In the genomic region with DNA sequence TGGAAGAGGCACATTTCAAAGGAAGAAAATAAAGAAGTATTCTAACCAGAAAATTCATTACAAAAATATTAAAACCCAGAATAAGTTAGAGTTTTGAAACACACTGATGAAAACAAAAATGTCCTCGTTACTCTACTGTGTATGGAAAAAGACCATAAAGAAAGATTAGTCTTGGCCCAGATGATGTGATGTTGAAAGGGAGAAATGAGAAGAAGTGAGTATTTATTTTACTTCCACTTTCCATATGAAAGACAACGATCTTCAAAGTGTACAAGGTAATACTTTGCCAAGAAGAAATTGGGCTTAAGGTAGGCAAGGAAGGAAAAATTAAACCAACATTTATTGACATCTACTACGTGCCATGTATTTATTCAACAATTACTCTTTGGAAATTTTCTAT, we compare ENCODE assay signal across 17 cellular contexts. TPM values are rescaled to one million over a fixed set of nuclear protein-coding genes. Genes with fewer than 3 reads are reported as not detected.
DNase-seq lines count a peak whose midpoint lies in the region; ATAC-seq, FAIRE-seq and TF ChIP-seq lines count a peak whose summit lies in the region.
"Had no signal": no experiment of that assay in that cellular context is flagged by ENCODE, and none has a peak within 500 bp of the region (broad histone marks: within the 10 kb centered on the region; RNA-seq: fewer than 3 reads in every experiment).

No MANE protein-coding gene starts in this region.

- H3K4me2 ChIP-seq in osteoblast (ENCODE audit: insufficient read depth, low read length) = no peak overlapping the region

- TF ChIP-seq CTCF in CD8-positive, alpha-beta T cell (IDR thresholded peaks at IDR 0.05) = no peak
- TF ChIP-seq CTCF in osteoblast (IDR thresholded peaks at IDR 0.05; ENCODE audit: extremely low read depth, low read depth, low read length) = no peak

- ATAC-seq in CD8-positive, alpha-beta T cell = no peak
- peak; percentile 65 for ATAC-seq in HG02885 (IDR thresholded peaks at IDR 0.05; ENCODE audit: poor library complexity, unreplicated experiment)

- H2AFZ ChIP-seq in ACC112 (ENCODE audit: low read length, unreplicated experiment) = peak overlapping the region; percentile 55
- H2AFZ ChIP-seq in osteoblast (ENCODE audit: low read length) = no peak overlapping the region

- H3K4me1 ChIP-seq in ACC112 (ENCODE audit: control insufficient read depth, insufficient read depth, low read length, unreplicated experiment) = no peaks in the 10 kb centered on the region
- H3K4me1 ChIP-seq in CD8-positive, alpha-beta T cell (ENCODE audit: insufficient read depth, low read length) = no peaks in the 10 kb centered on the region
- no peaks in the 10 kb centered on the region for H3K4me1 ChIP-seq in osteoblast (ENCODE audit: insufficient read depth, low read length)

- H4K20me1 ChIP-seq in osteoblast (ENCODE audit: insufficient read depth, low read length) = no peaks in the 10 kb centered on the region

- H3K36me3 ChIP-seq in ACC112 (ENCODE audit: insufficient read depth, low read length) (no peaks in the 10 kb centered on the region), osteoblast (ENCODE audit: insufficient read depth, low read length) (no peaks in the 10 kb centered on the region)
- no peaks in the 10 kb centered on the region for H3K36me3 ChIP-seq in CD8-positive, alpha-beta T cell (ENCODE audit: insufficient read depth, low read length)

- no peaks in the 10 kb centered on the region for H3K9me3 Mint-ChIP-seq in CD8-positive, alpha-beta T cell
- peaks cover 3% of the 10 kb centered on the region for H3K9me3 Mint-ChIP-seq in T-helper 2 cell treated with Interferon-gamma antibody and Interleukin-4, amounts not matched to agents 5 μg/mL and 100 μg/mL, for 36 hours

- POLR2A ChIA-PET in CD8-positive, alpha-beta T cell (lab: Charles Lee) = no interaction called here

- no peaks in the 10 kb centered on the region for H3K27me3 Mint-ChIP-seq in CD8-positive, alpha-beta T cell (ENCODE audit: low read depth)
- H3K27me3 Mint-ChIP-seq in T-helper 2 cell treated with Interferon-gamma antibody and Interleukin-4, amounts not matched to agents 5 μg/mL and 100 μg/mL, for 36 hours (ENCODE audit: low read depth) = peaks cover 3% of the 10 kb centered on the region

- H3K27ac Mint-ChIP-seq in CD8-positive, alpha-beta T cell = no peak overlapping the region
- no peak overlapping the region for H3K27ac Mint-ChIP-seq in T-helper 2 cell treated with Interferon-gamma antibody and Interleukin-4, amounts not matched to agents 5 μg/mL and 100 μg/mL, for 36 hours
- H3K27ac Mint-ChIP-seq: activated T-helper 1 cell treated with anti-CD3 and anti-CD28 coated beads, Interleukin-12 subunit alpha, Interleukin-12 subunit beta, Interleukin-2, Interleukin-4 antibody, amounts not matched to agents 30 ng/mL and 10 ng/mL and 1 ng/mL, durations not matched to agents 14 hours and 24 hours and 36 hours had no signal

- no peaks in the 10 kb centered on the region for H3K36me3 Mint-ChIP-seq in CD8-positive, alpha-beta T cell
- no peaks in the 10 kb centered on the region for H3K36me3 Mint-ChIP-seq in T-helper 2 cell treated with Interferon-gamma antibody and Interleukin-4, amounts not matched to agents 5 μg/mL and 100 μg/mL, for 36 hours (ENCODE audit: low read depth)

- CTCF ChIA-PET in CD8-positive, alpha-beta T cell (lab: Charles Lee) = no interaction called here

- H3K27ac ChIP-seq in ACC112 (ENCODE audit: low read depth, low read length) (no peak overlapping the region), osteoblast (ENCODE audit: low read depth, low read length) (no peak overlapping the region)
- no peak overlapping the region for H3K27ac ChIP-seq in CD8-positive, alpha-beta T cell (ENCODE audit: low read depth, low read length)

- H3K4me3 ChIP-seq in ACC112 (ENCODE audit: low read depth, low read length) (peak overlapping the region; percentile 56; the same call in 1 of the 2 replicates), osteoblast (ENCODE audit: insufficient read depth, low read length) (no peak overlapping the region)
- H3K4me3 ChIP-seq in CD8-positive, alpha-beta T cell (ENCODE audit: low read depth, low read length) = no peak overlapping the region

- H3K9me3 ChIP-seq in CD8-positive, alpha-beta T cell (ENCODE audit: low read length) = no peaks in the 10 kb centered on the region
- no peaks in the 10 kb centered on the region for H3K9me3 ChIP-seq in osteoblast (ENCODE audit: low read depth, low read length)

- H3K4me3 Mint-ChIP-seq in CD8-positive, alpha-beta T cell = peak overlapping the region; percentile 5
- peak overlapping the region; percentile 3 for H3K4me3 Mint-ChIP-seq in T-helper 2 cell treated with Interferon-gamma antibody and Interleukin-4, amounts not matched to agents 5 μg/mL and 100 μg/mL, for 36 hours
- H3K4me3 Mint-ChIP-seq: activated T-helper 1 cell treated with anti-CD3 and anti-CD28 coated beads, Interleukin-12 subunit alpha, Interleukin-12 subunit beta, Interleukin-2, Interleukin-4 antibody, amounts not matched to agents 30 ng/mL and 10 ng/mL and 1 ng/mL, durations not matched to agents 14 hours and 24 hours and 36 hours had no signal

- intact Hi-C loops in CD8-positive, alpha-beta T cell (cut with DNase I, micrococcal nuclease) = no loop called here

- no peak for DNase-seq in CD8-positive, alpha-beta T cell
- no peak for DNase-seq in T-helper 2 cell treated with Interferon-gamma antibody and Interleukin-4, amounts not matched to agents 5 μg/mL and 100 μg/mL, for 36 hours (ENCODE audit: low spot score)
- DNase-seq in osteoblast (ENCODE audit: insufficient read length, low spot score, missing footprints) = no peak
- DNase-seq in frontal cortex (ENCODE audit: low spot score in 2 of 2) = no peak
- no peak for DNase-seq in NCI-H2107 treated with DMSO at 0.1 percent for 48 hours (lab: John Stamatoyannopoulos, UW; ENCODE audit: unreplicated experiment)
- DNase-seq in occipital lobe (lab: John Stamatoyannopoulos, UW) = no peak
- DNase-seq: activated CD4-positive, alpha-beta T cell treated with anti-CD3 and anti-CD28 coated beads, Interleukin-2, amount 50 U/mL, for 48 hours; COR-L47; cortex of kidney; NCI-H1930; retina; RPMI8226 had no signal

- H3K27me3 ChIP-seq in ACC112 (ENCODE audit: insufficient read depth, low read length) (no peaks in the 10 kb centered on the region), osteoblast (ENCODE audit: insufficient read depth, low read length) (no peaks in the 10 kb centered on the region)
- H3K27me3 ChIP-seq in CD8-positive, alpha-beta T cell (ENCODE audit: insufficient read depth, low read length) = no peaks in the 10 kb centered on the region

- no peaks in the 10 kb centered on the region for H3K79me2 ChIP-seq in ACC112 (ENCODE audit: control insufficient read depth, insufficient read depth, low read length, unreplicated experiment)
- no peaks in the 10 kb centered on the region for H3K79me2 ChIP-seq in osteoblast (ENCODE audit: insufficient read depth, low read length)

- H3K4me1 Mint-ChIP-seq in CD8-positive, alpha-beta T cell (ENCODE audit: low read depth) = peaks cover 16% of the 10 kb centered on the region
- H3K4me1 Mint-ChIP-seq in T-helper 2 cell treated with Interferon-gamma antibody and Interleukin-4, amounts not matched to agents 5 μg/mL and 100 μg/mL, for 36 hours (ENCODE audit: low read depth) = peaks cover 15% of the 10 kb centered on the region

- FAIRE-seq in frontal cortex (lab: Jason Lieb, UNC) = no peak
- FAIRE-seq: H1 had no signal

RNA-seq across cellular contexts. Expression of a gene that starts 48.6 kb away (rescaled TPM):
- total RNA-seq in CD8-positive, alpha-beta T cell = not detected
- total RNA-seq in osteoblast = not detected in 2 replicates
- total RNA-seq in frontal cortex = 2.9 TPM
- 4.2 TPM for total RNA-seq in occipital lobe
- total RNA-seq: activated T-helper 1 cell treated with anti-CD3 and anti-CD28 coated beads, Interleukin-12 subunit alpha, Interleukin-12 subunit beta, Interleukin-2, Interleukin-4 antibody, amounts not matched to agents 30 ng/mL and 10 ng/mL and 1 ng/mL, durations not matched to agents 14 hours and 24 hours and 36 hours; Daoy; H1 had no signal
